ENCODE assay signal across 8 cellular contexts in the genomic region with DNA sequence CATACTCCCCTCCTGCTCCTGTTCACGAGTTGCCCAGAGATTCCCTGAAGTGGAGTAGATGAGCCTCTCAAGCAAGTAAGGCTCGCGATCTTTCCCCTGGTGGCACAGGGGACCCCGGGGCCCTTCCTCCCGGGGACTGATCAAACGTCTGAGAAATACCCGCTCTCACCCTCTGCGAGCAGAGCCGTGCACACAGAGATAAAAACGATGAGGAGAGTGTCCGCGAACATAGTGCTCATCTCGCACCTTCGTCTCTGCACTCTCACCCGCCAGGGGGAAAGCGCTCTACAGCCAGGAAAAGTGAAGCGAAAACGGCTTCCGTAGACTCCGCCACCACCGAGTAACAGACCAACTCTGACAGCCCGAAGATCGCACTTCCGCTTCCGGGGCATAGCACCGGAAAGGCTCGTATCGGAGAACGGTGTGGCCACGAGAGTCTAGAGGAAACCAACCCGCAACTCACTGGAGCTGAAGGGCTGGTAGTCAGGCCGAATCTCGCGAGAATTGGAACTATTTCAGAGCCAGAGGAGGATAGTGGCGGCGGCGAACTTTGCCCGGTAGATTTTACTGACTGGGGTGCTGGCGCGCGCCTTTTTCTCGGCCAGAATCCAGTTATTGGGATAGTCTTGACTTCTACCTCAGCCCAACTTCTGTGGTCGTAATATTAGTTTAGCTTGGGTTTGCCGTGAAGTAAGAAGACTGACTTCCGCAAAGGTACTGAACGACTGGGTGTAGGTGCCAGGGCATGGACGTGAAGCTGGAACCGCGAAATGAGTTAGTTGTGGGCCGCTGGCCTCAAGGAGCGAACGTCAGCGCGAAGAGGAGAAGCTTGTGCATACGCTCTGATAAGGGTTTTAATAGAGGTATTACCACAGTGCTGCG. TPM values are rescaled to one million over a fixed set of nuclear protein-coding genes. Genes with fewer than 3 reads are reported as not detected.
DNase-seq lines count a peak whose midpoint lies in the region; ATAC-seq and TF ChIP-seq lines count a peak whose summit lies in the region.

A gene with protein sequence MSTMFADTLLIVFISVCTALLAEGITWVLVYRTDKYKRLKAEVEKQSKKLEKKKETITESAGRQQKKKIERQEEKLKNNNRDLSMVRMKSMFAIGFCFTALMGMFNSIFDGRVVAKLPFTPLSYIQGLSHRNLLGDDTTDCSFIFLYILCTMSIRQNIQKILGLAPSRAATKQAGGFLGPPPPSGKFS (minus strand): TSS at position 356 of the 882 bp plus-strand sequence. CDS start 117 bp downstream, at position 239.

- H3K27ac ChIP-seq in lung (ENCODE audit: low read depth in 1 of 2, low read length in 1 of 2), result peak within 1 kb of the TSS; percentile 85 to 89

- no peak for TF ChIP-seq CTCF in lung (IDR thresholded peaks at IDR 0.05; ENCODE audit: control extremely low read depth, extremely low read depth)

- ATAC-seq in GM19467 (IDR thresholded peaks at IDR 0.05; ENCODE audit: unreplicated experiment), result peak; percentile 99
- peak; percentile 100 for ATAC-seq in lung (ENCODE audit: insufficient read depth, low FRiP score)

- H3K4me3 ChIP-seq in lung, result peak within 1 kb of the TSS; percentile 67

- peaks cover 11 to 21% of the 10 kb centered on the region in 2 donors for H3K36me3 ChIP-seq in lung (ENCODE audit: control insufficient read depth in 2 of 2, insufficient read depth in 2 of 2, low read length in 2 of 2)

- DNase-seq in COLO668 (lab: John Stamatoyannopoulos, UW; ENCODE audit: unreplicated experiment) (peak; percentile 96), HS-27A (ENCODE audit: low read depth) (peak; percentile 92), lung (ENCODE audit: low spot score) (peak; percentile 97)
- DNase-seq in NK-92 treated with Interleukin-12 subunit alpha and Interleukin-12 subunit beta, amount 100 ng/mL, for 24 hours (lab: John Stamatoyannopoulos, UW), result peak; percentile 87
- DNase-seq in activated CD8-positive, alpha-beta memory T cell treated with anti-CD3 and anti-CD28 coated beads for 24 hours, result peak; percentile 92
- DNase-seq in effector CD8-positive, alpha-beta T cell (lab: John Stamatoyannopoulos, UW), result peak; percentile 86
- DNase-seq in stimulated activated CD4-positive, alpha-beta T cell treated with anti-CD3 and anti-CD28 coated beads, TNF-alpha, amount 100 ng/mL, for 4 hours (ENCODE audit: low read depth in 3 of 3), result peak; percentile 72 to 86 (median 80)

- 0 to 1% methylated on average over 56 of the region's 56 CpGs for WGBS in lung, 2 donors

- H3K27me3 ChIP-seq in lung (ENCODE audit: control insufficient read depth, insufficient read depth), result no peaks in the 10 kb centered on the region

- peaks cover 8 to 16% of the 10 kb centered on the region in 2 donors for H3K4me1 ChIP-seq in lung (ENCODE audit: control insufficient read depth in 2 of 2, insufficient read depth in 2 of 2, low read length in 2 of 2)

- no peaks in the 10 kb centered on the region for H3K9me3 ChIP-seq in lung (ENCODE audit: control insufficient read depth in 2 of 2, insufficient read depth in 1 of 2, low read length in 1 of 2)

RNA-seq across cellular contexts. Expression of the gene that starts here (rescaled TPM):
- 10 to 100 TPM; 47.6 to 79.6 TPM for total RNA-seq in lung
- polyA plus RNA-seq in lung, result 10 to 100 TPM; 49.3 to 84.5 TPM

Comparison
In these comparisons a context has a peak if more than half of its experiments do, and no peak if none do; other contexts are left out.
1. Peak in every context shown above with its lines: DNase-seq, ATAC-seq, H3K4me3 ChIP-seq and H3K27ac ChIP-seq.